ENCODE assay signal across 22 cellular contexts in the genomic region with DNA sequence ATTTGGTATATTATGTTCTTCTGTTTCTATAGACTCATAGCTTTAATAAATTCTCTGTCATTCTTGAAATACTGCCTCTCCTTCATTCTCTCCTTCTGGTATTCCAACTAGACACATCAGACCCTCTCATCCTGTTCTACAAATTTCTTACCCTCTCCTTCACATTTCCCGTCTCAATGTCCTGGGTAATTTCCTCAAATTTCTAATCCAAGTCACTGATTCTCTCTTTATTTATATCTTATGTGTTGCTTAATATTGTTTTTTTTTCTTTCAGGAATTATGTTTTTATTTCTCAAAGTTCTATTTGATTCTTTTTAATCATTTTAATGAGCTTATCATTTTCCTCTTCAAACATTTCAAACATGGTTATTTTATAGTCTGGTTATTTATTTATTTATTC.
A peak's percentile ranks its signal among the peaks of the same experiment; 100 is the strongest.
DNase-seq lines count a peak whose midpoint lies in the region; ATAC-seq, FAIRE-seq and TF ChIP-seq lines count a peak whose summit lies in the region.
"Had no signal": no experiment of that assay in that cellular context is flagged by ENCODE, and none has a peak within 500 bp of the region (broad histone marks: within the 10 kb centered on the region; RNA-seq: fewer than 3 reads in every experiment).

No MANE protein-coding gene starts in this region.

- H3K9me3 Mint-ChIP-seq in nephron progenitor cell, result no peaks in the 10 kb centered on the region
- H3K9me3 Mint-ChIP-seq: CD8-positive, alpha-beta memory T cell had no signal

- no peak overlapping the region for H3K4me3 ChIP-seq in transverse colon
- H3K4me3 ChIP-seq: GM23248 had no signal

- FAIRE-seq in G401.6 (lab: Jason Lieb, UNC) (peak; percentile 74), colon (lab: Jason Lieb, UNC) (peak; percentile 71)
- FAIRE-seq: GM12891, GM19239, H54 had no signal

- no peak overlapping the region for H3K27ac ChIP-seq in transverse colon
- H3K27ac ChIP-seq: GM23248, HL-60 had no signal

- no peak for TF ChIP-seq EP300 in transverse colon (IDR thresholded peaks at IDR 0.05; ENCODE audit: low read depth)

- H3K36me3 Mint-ChIP-seq in nephron progenitor cell (ENCODE audit: low read depth), result peaks cover 44% of the 10 kb centered on the region

- H3K27me3 Mint-ChIP-seq in nephron progenitor cell (ENCODE audit: low read depth, poor library complexity), result no peaks in the 10 kb centered on the region
- H3K27me3 Mint-ChIP-seq: CD4-positive, CD25-positive, alpha-beta regulatory T cell; CD8-positive, alpha-beta memory T cell had no signal

- peaks cover 0 to 37% (median 18%) of the 10 kb centered on the region in 4 donors for H3K36me3 ChIP-seq in transverse colon

- ATAC-seq in omental fat pad (ENCODE audit: low FRiP score), result no peak

- intact Hi-C loops in transverse colon (cut with DNase I; ENCODE audit: low total_unique reads), result no loop called here

- H3K4me1 ChIP-seq in transverse colon, result no peaks in the 10 kb centered on the region
- H3K4me1 ChIP-seq: BE2C had no signal

- TF ChIP-seq POLR2A in transverse colon (IDR thresholded peaks at IDR 0.05), result no peak

- 92 to 100% methylated on average over 1 of the region's 1 CpG for WGBS in transverse colon (ENCODE audit: low coverage in 1 of 2), 2 donors

- H3K27ac Mint-ChIP-seq in nephron progenitor cell, result peak overlapping the region; percentile 13
- H3K27ac Mint-ChIP-seq: CD4-positive, CD25-positive, alpha-beta regulatory T cell had no signal

- DNase-seq in nephron progenitor cell (no peak), SK-N-DZ (ENCODE audit: low spot score) (no peak), omental fat pad (ENCODE audit: low spot score) (no peak), transverse colon (no peak)
- DNase-seq: ACHN; BE2C; C1 segment of cervical spinal cord; CD4-positive, CD25-positive, alpha-beta regulatory T cell; CD8-positive, alpha-beta memory T cell; COR-L47; DMS 273 treated with DMSO at 0.1 percent for 48 hours; DMS53; DND-41; EL; GM23248; HCEC 1CT had no signal

- no peaks in the 10 kb centered on the region for H3K9me3 ChIP-seq in transverse colon
- H3K9me3 ChIP-seq: BE2C had no signal

- in situ Hi-C loops in transverse colon (cut with MboI; ENCODE audit: low pct_ligation_motif_present in 1 of 4, low pct_unique_long_range_greater_than_20kb in 1 of 4, low sequenced_read_pairs in 3 of 4), result no loop called here

- H3K27me3 ChIP-seq in transverse colon, result no peaks in the 10 kb centered on the region
- H3K27me3 ChIP-seq: BE2C had no signal

- peaks cover 4% of the 10 kb centered on the region for H3K4me1 Mint-ChIP-seq in nephron progenitor cell
- H3K4me1 Mint-ChIP-seq: CD8-positive, alpha-beta memory T cell had no signal

- H3K4me3 Mint-ChIP-seq in nephron progenitor cell, result no peak overlapping the region
- H3K4me3 Mint-ChIP-seq: CD4-positive, CD25-positive, alpha-beta regulatory T cell; CD8-positive, alpha-beta memory T cell had no signal

- TF ChIP-seq CTCF in nephron progenitor cell (IDR thresholded peaks at IDR 0.05) (no peak), omental fat pad (IDR thresholded peaks at IDR 0.05) (no peak), transverse colon (IDR thresholded peaks at IDR 0.05) (no peak)
